ENCODE assay signal across 20 cellular contexts in the genomic region with DNA sequence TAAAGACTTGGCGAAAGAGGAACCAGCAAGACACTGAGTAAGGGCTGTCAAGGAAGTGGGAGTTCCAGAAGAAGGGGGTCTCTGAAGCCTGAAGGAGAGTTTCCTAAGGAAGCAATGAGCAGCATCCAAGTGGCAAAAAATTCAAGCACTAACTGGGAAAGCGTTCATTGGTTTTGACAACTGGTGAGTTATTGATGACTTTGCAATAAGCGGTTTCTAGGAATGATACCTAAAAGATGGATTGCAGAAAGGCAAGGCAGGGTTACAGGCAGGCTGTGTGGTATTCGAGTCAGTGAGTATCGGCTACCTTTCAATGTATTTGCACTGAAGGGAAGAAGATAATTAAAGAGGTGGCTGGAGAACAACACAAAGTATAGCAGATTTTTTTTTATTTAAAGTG. TPM values are rescaled to one million over a fixed set of nuclear protein-coding genes. Genes with fewer than 3 reads are reported as not detected.
"Had no signal": no experiment of that assay in that cellular context is flagged by ENCODE, and none has a peak within 500 bp of the region (broad histone marks: within the 10 kb centered on the region; RNA-seq: fewer than 3 reads in every experiment).

No MANE protein-coding gene starts in this region.

- DNase-seq: activated B cell treated with CpG ODN at 0.5 μM for 24 hours; activated CD4-positive, alpha-beta T cell treated with anti-CD3 and anti-CD28 coated beads, Interleukin-2, amount 50 U/mL, for 1 hour; activated CD8-positive, alpha-beta T cell treated with anti-CD3 and anti-CD28 coated beads for 36 hours; activated naive CD8-positive, alpha-beta T cell treated with anti-CD3 and anti-CD28 coated beads, Interleukin-2, amount 50 U/mL, for 24 hours; activated T-cell treated with anti-CD3 and anti-CD28 coated beads, Interleukin-2, amount 50 U/mL, for 48 hours; amygdala; colonic mucosa; effector memory CD8-positive, alpha-beta T cell; islet precursor cell; left cardiac atrium; naive B cell; stimulated activated CD4-positive, alpha-beta T cell treated with anti-CD3 and anti-CD28 coated beads, Interleukin-12 subunit alpha, Interleukin-12 subunit beta, amount 100 ng/mL, for 4 hours; stimulated activated CD4-positive, alpha-beta T cell treated with anti-CD3 and anti-CD28 coated beads, Interleukin-4, amount 100 ng/mL, for 1 hour; T-helper 1 cell; tibial artery had no signal

- H3K4me3 ChIP-seq: colonic mucosa, gastroesophageal sphincter, hepatocyte, ovary, skin epidermis, tibial artery had no signal

- H3K79me2 ChIP-seq: hepatocyte had no signal

- H2AFZ ChIP-seq: hepatocyte had no signal

- H3K27me3 ChIP-seq: colonic mucosa, gastroesophageal sphincter, hepatocyte, ovary, tibial artery had no signal

- H3K36me3 ChIP-seq: colonic mucosa, gastroesophageal sphincter, ovary, tibial artery had no signal

- ATAC-seq: activated CD8-positive, alpha-beta T cell treated with anti-CD3 and anti-CD28 coated beads for 36 hours; activated naive CD8-positive, alpha-beta T cell treated with anti-CD3 and anti-CD28 coated beads, Interleukin-2, amount 50 U/mL, for 24 hours; effector memory CD8-positive, alpha-beta T cell; gastroesophageal sphincter had no signal

- H3K9me3 ChIP-seq: colonic mucosa, gastroesophageal sphincter, ovary, tibial artery had no signal

- H3K4me2 ChIP-seq: hepatocyte had no signal

- H3K27ac ChIP-seq: colonic mucosa, hepatocyte, skin epidermis, tibial artery had no signal

- H3K4me1 ChIP-seq: colonic mucosa had no signal

RNA-seq across cellular contexts. Expression of a gene that starts 59.3 kb away (rescaled TPM):
- total RNA-seq: activated B cell treated with CpG ODN at 0.5 μM for 24 hours; activated T-helper 2 cell treated with anti-CD3 and anti-CD28 coated beads, Interferon-gamma antibody, Interleukin-2, Interleukin-4, amounts not matched to agents 10 μg/mL and 5 μg/mL and 100 μg/mL, durations not matched to agents 14 hours and 24 hours and 36 hours had no signal
